Comparison of ENCODE assay signal across 27 cellular contexts in genomic region chr10:129780901-129781795, GRCh38.
"Had no signal": no experiment of that assay in that cellular context is flagged by ENCODE, and none has a peak within 500 bp of the region (broad histone marks: within the 10 kb centered on the region; RNA-seq: fewer than 3 reads in every experiment).

No MANE protein-coding gene starts in this region.

- H3K36me3 ChIP-seq: adrenal gland, breast epithelium, MG63, Peyer's patch, SJSA1 had no signal

- H3K27me3 ChIP-seq: adrenal gland, breast epithelium, MG63, Peyer's patch, SJSA1 had no signal

- H3K4me1 ChIP-seq: adrenal gland, breast epithelium, Peyer's patch, SJSA1 had no signal

- H3K4me3 ChIP-seq: adrenal gland, breast epithelium, MG63, Peyer's patch, SJSA1 had no signal

- ATAC-seq: activated T-helper 17 cell treated with anti-CD3 and anti-CD28 coated beads, Interleukin-2, amount 50 U/mL, for 72 hours; SK-N-SH treated with all-trans-retinoic acid at 6 μM for 48 hours; WTC11 had no signal

- H3K27me3 Mint-ChIP-seq: activated CD4-positive, alpha-beta T cell treated with anti-CD3 and anti-CD28 coated beads, Interleukin-2, amount 10 ng/mL, durations not matched to agents 24 days and 14 days; activated naive CD8-positive, alpha-beta T cell treated with anti-CD3 and anti-CD28 coated beads, Interleukin-2, amount 10 ng/mL, durations not matched to agents 7 days and 5 days; activated T-helper 17 cell treated with anti-CD3 and anti-CD28 coated beads, Interleukin-2, amount 50 U/mL, for 72 hours had no signal

- H3K36me3 Mint-ChIP-seq: activated naive CD8-positive, alpha-beta T cell treated with anti-CD3 and anti-CD28 coated beads, Interleukin-2, amount 10 ng/mL, durations not matched to agents 7 days and 5 days; WTC11 had no signal

- H3K27ac Mint-ChIP-seq: activated CD4-positive, alpha-beta T cell treated with anti-CD3 and anti-CD28 coated beads, Interleukin-2, amount 10 ng/mL, durations not matched to agents 24 days and 14 days; activated naive CD8-positive, alpha-beta T cell treated with anti-CD3 and anti-CD28 coated beads, Interleukin-2, amount 10 ng/mL, durations not matched to agents 7 days and 5 days; activated T-helper 17 cell treated with anti-CD3 and anti-CD28 coated beads, Interleukin-2, amount 50 U/mL, for 72 hours; WTC11 had no signal

- H3K4me1 Mint-ChIP-seq: activated CD4-positive, alpha-beta T cell treated with anti-CD3 and anti-CD28 coated beads, Interleukin-2, amount 10 ng/mL, durations not matched to agents 24 days and 14 days; activated naive CD8-positive, alpha-beta T cell treated with anti-CD3 and anti-CD28 coated beads, Interleukin-2, amount 10 ng/mL, durations not matched to agents 7 days and 5 days; activated T-helper 17 cell treated with anti-CD3 and anti-CD28 coated beads, Interleukin-2, amount 50 U/mL, for 72 hours; WTC11 had no signal

- H3K9me3 ChIP-seq: adrenal gland, breast epithelium, MG63, Peyer's patch had no signal

- H3K4me3 Mint-ChIP-seq: activated CD4-positive, alpha-beta T cell treated with anti-CD3 and anti-CD28 coated beads, Interleukin-2, amount 10 ng/mL, durations not matched to agents 24 days and 14 days; activated naive CD8-positive, alpha-beta T cell treated with anti-CD3 and anti-CD28 coated beads, Interleukin-2, amount 10 ng/mL, durations not matched to agents 7 days and 5 days; activated T-helper 17 cell treated with anti-CD3 and anti-CD28 coated beads, Interleukin-2, amount 50 U/mL, for 72 hours; WTC11 had no signal

- DNase-seq: activated CD4-positive, alpha-beta T cell treated with anti-CD3 and anti-CD28 coated beads for 1 hour; activated CD4-positive, alpha-beta T cell treated with anti-CD3 and anti-CD28 coated beads, Interleukin-2, amount 10 ng/mL, durations not matched to agents 24 days and 14 days; activated CD4-positive, alpha-beta T cell treated with anti-CD3 and anti-CD28 coated beads, Interleukin-2, amount 50 U/mL, for 48 hours; activated naive CD4-positive, alpha-beta T cell treated with anti-CD3 and anti-CD28 coated beads, Interleukin-2, amount 50 U/mL, for 16 hours; activated naive CD8-positive, alpha-beta T cell treated with anti-CD3 and anti-CD28 coated beads, Interleukin-2, amount 10 ng/mL, durations not matched to agents 7 days and 5 days; activated T-cell treated with anti-CD3 and anti-CD28 coated beads for 4 hours; activated T-cell treated with anti-CD3 and anti-CD28 coated beads, Interleukin-2, amount 50 U/mL, for 48 hours; adrenal gland; central memory CD4-positive, alpha-beta T cell; MG63; MV-4-11; NCI-H1092 treated with DMSO at 0.1 percent for 48 hours; NCI-H1417 treated with DMSO at 0.1 percent for 48 hours; NCI-H1694; NCI-H2029; NCI-H345; NCI-H510A; NCI-H526 treated with DMSO at 0.1 percent for 48 hours; SHP77; SW 1271 had no signal

- H3K27ac ChIP-seq: adrenal gland, breast epithelium, Peyer's patch, RWPE1, SJSA1 had no signal
